In the genomic region with DNA sequence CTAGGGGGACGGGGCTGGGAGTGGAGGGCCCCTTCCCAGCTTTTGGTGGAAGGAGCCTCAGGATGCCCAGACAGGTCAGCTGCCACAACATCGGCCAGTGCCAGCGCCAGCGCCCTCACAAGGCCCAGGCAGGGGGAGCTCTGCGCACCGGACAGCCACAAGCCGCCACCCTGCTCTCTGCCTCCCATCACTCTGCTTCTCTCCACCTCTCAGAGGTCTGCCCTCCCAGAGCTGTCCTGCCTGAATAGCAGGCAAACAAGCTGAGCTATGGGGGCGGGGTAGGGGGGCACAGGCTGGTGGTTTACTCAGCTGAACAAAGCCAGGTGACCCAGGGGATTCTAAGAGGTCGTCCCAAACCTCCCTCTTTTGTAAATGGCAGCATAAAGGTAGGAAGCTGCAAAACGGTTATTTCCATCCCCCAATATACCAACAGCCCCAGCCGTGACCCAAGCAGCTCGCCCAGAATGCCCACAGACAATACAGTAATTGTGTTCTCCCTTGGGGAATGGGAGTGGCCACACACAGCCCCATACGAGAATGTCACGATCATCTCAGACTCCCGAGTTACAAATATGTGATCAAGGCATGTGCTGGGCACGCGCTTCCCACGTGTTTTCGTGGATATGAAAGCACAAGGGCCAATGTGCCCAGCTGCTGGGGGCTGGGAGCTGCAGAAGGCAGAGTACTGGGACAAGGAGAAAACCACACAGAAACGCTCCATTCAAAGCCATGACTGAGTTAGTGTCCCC, we compare ENCODE assay signal across 9 cellular contexts. TPM values are rescaled to one million over a fixed set of nuclear protein-coding genes. Genes with fewer than 3 reads are reported as not detected.
DNase-seq lines count a peak whose midpoint lies in the region; ATAC-seq and TF ChIP-seq lines count a peak whose summit lies in the region.
"Had no signal": no experiment of that assay in that cellular context is flagged by ENCODE, and none has a peak within 500 bp of the region (broad histone marks: within the 10 kb centered on the region; RNA-seq: fewer than 3 reads in every experiment).

No MANE protein-coding gene starts in this region.

- no peaks in the 10 kb centered on the region for H3K9me3 Mint-ChIP-seq in mesothelial cell of epicardium

- DNase-seq in activated CD4-positive, CD25-positive, alpha-beta regulatory T cell treated with anti-CD3 and anti-CD28 coated beads, Interleukin-2, amount 50 U/mL, for 72 hours = peak; percentile 29
- DNase-seq in activated CD4-positive, CD25-positive, alpha-beta regulatory T cell (lab: John Stamatoyannopoulos, UW) = no peak
- peak; percentile 47 for DNase-seq in astrocyte of the hippocampus (ENCODE audit: low read depth, low spot score)
- no peak for DNase-seq in mesothelial cell of epicardium (ENCODE audit: low spot score in 2 of 2, unreplicated experiment in 2 of 2)
- no peak for DNase-seq in SKM-1 (lab: John Stamatoyannopoulos, UW; ENCODE audit: unreplicated experiment)
- DNase-seq: foreskin fibroblast had no signal

- no peak for TF ChIP-seq CTCF in mesothelial cell of epicardium (IDR thresholded peaks at IDR 0.05; ENCODE audit: unreplicated experiment)

- ATAC-seq in GM21526 (IDR thresholded peaks at IDR 0.05; ENCODE audit: low FRiP score, unreplicated experiment) = no peak
- ATAC-seq in GM19351 (IDR thresholded peaks at IDR 0.05; ENCODE audit: unreplicated experiment) = no peak

- H3K4me3 Mint-ChIP-seq in mesothelial cell of epicardium = no peak overlapping the region

- H3K27me3 Mint-ChIP-seq in mesothelial cell of epicardium (ENCODE audit: low read depth) = no peaks in the 10 kb centered on the region

- peak overlapping the region; percentile 67 for H3K27ac Mint-ChIP-seq in mesothelial cell of epicardium

- H3K4me1 Mint-ChIP-seq in mesothelial cell of epicardium = peaks cover 46% of the 10 kb centered on the region

- H3K27ac ChIP-seq in temporal lobe (ENCODE audit: low read depth, low read length) = peak overlapping the region; percentile 96

- peaks cover 6% of the 10 kb centered on the region for H3K36me3 Mint-ChIP-seq in mesothelial cell of epicardium

RNA-seq across cellular contexts. Expression of a gene that starts 19.7 kb away (rescaled TPM):
- total RNA-seq in mesothelial cell of epicardium (40.7 to 43.0 TPM (median 42.0 TPM) in 3 replicates), temporal lobe (17.0 TPM)

Comparison
In these comparisons a context has a peak if more than half of its experiments do, and no peak if none do; other contexts are left out.
1. DNase-seq: peak in activated CD4-positive, CD25-positive, alpha-beta regulatory T cell treated with anti-CD3 and anti-CD28 coated beads, Interleukin-2, amount 50 U/mL, for 72 hours (single experiment) and astrocyte of the hippocampus (single experiment); none in activated CD4-positive, CD25-positive, alpha-beta regulatory T cell (0 of 4), mesothelial cell of epicardium (0 of 2) and SKM-1 (single experiment).